ENCODE assay signal across 11 cellular contexts in genomic region chr2:108396845-108397244, GRCh38. TPM values are rescaled to one million over a fixed set of nuclear protein-coding genes. Genes with fewer than 3 reads are reported as not detected.
A peak's percentile ranks its signal among the peaks of the same experiment; 100 is the strongest.
DNase-seq lines count a peak whose midpoint lies in the region; ATAC-seq and TF ChIP-seq lines count a peak whose summit lies in the region.
"Had no signal": no experiment of that assay in that cellular context is flagged by ENCODE, and none has a peak within 500 bp of the region (broad histone marks: within the 10 kb centered on the region; RNA-seq: fewer than 3 reads in every experiment).

No MANE protein-coding gene starts in this region.

- H3K27me3 ChIP-seq in GM23338 (ENCODE audit: insufficient read depth) (no peaks in the 10 kb centered on the region), Panc1 (ENCODE audit: control insufficient read depth, insufficient read depth, low read length) (no peaks in the 10 kb centered on the region)

- H3K4me1 ChIP-seq in GM23338 (ENCODE audit: insufficient read depth), result peaks cover 10% of the 10 kb centered on the region
- H3K4me1 ChIP-seq in Panc1 (ENCODE audit: control insufficient read depth, insufficient read depth, low read length), result no peaks in the 10 kb centered on the region

- H3K4me3 ChIP-seq in GM23338, result no peak overlapping the region
- H3K4me3 ChIP-seq in Panc1 (ENCODE audit: low read depth in 2 of 2, low read length in 2 of 2), result no peak overlapping the region
- no peak overlapping the region for H3K4me3 ChIP-seq in fibroblast of mammary gland (ENCODE audit: control insufficient read depth, low read depth, low read length)

- DNase-seq in DMS 273 (lab: John Stamatoyannopoulos, UW; ENCODE audit: unreplicated experiment) (peak; percentile 43), DMS 273 treated with DMSO at 0.1 percent for 48 hours (lab: John Stamatoyannopoulos, UW) (no peak), GM23338 (ENCODE audit: low spot score) (peak; percentile 73), Panc1 (ENCODE audit: low read depth, low spot score) (no peak), fibroblast of mammary gland (ENCODE audit: low read depth) (peak; percentile 52)
- DNase-seq: 8988T; kidney glomerular epithelial cell; stimulated activated naive CD8-positive, alpha-beta T cell treated with anti-CD3 and anti-CD28 coated beads, Interleukin-15, Interleukin-2, amounts not matched to agents 100 U/mL and 50 U/mL, for 24 hours had no signal

- no peaks in the 10 kb centered on the region for H4K20me1 ChIP-seq in GM23338 (replicated peaks; ENCODE audit: insufficient read depth)

- no peak overlapping the region for H3K4me3 Mint-ChIP-seq in GM23338

- in situ Hi-C loops in Panc1 (cut with HindIII; ENCODE audit: low pct_unique_long_range_greater_than_20kb, low sequenced_read_pairs), result no loop called here

- H3K27me3 Mint-ChIP-seq in GM23338 (ENCODE audit: insufficient read depth, low read depth, poor library complexity), result no peaks in the 10 kb centered on the region

- peak; percentile 72 for ATAC-seq in GM23338
- no peak for ATAC-seq in Panc1
- ATAC-seq in HG03439 (IDR thresholded peaks at IDR 0.05; ENCODE audit: unreplicated experiment), result no peak
- ATAC-seq in HG03280 (IDR thresholded peaks at IDR 0.05; ENCODE audit: unreplicated experiment), result no peak
- ATAC-seq in HG02763 (IDR thresholded peaks at IDR 0.05; ENCODE audit: unreplicated experiment), result no peak
- ATAC-seq: stimulated activated naive CD8-positive, alpha-beta T cell treated with anti-CD3 and anti-CD28 coated beads, Interleukin-15, Interleukin-2, amounts not matched to agents 100 U/mL and 50 U/mL, for 24 hours had no signal

- POLR2A ChIA-PET in Panc1 (lab: Charles Lee), result no interaction called here

- no peak overlapping the region for H3K27ac ChIP-seq in GM23338 (ENCODE audit: low read depth)
- no peak overlapping the region for H3K27ac ChIP-seq in Panc1 (ENCODE audit: low read length)

- peaks cover 47% of the 10 kb centered on the region for H3K9me3 Mint-ChIP-seq in GM23338

- no peaks in the 10 kb centered on the region for H3F3A ChIP-seq in GM23338 (replicated peaks; ENCODE audit: low read depth)

- TF ChIP-seq CTCF in GM23338 (conservative IDR thresholded peaks at IDR 0.05; ENCODE audit: low read depth in 2 of 2) (peak; percentile 59 to 61), Panc1 (IDR thresholded peaks at IDR 0.05) (peak; percentile 51), fibroblast of mammary gland (conservative IDR thresholded peaks at IDR 0.05; ENCODE audit: control insufficient read depth, insufficient read depth, low read depth, low read length) (peak; percentile 47)

- H3K36me3 ChIP-seq in GM23338 (ENCODE audit: insufficient read depth) (no peaks in the 10 kb centered on the region), Panc1 (ENCODE audit: control insufficient read depth, insufficient read depth, low read length) (no peaks in the 10 kb centered on the region)

- intact Hi-C loops in Panc1 (cut with micrococcal nuclease; ENCODE audit: unreplicated experiment), result no loop called here

- H2AFZ ChIP-seq in GM23338, result peak overlapping the region; percentile 57; the same call in 1 of the 2 replicates

- H3K79me2 ChIP-seq in GM23338 (replicated peaks; ENCODE audit: insufficient read depth), result no peaks in the 10 kb centered on the region

- no TSS peak for BruUV-seq in Panc1 (replicated peaks; lab: Mats Ljungman, UMichigan)

- H3K9me2 ChIP-seq in GM23338 (ENCODE audit: insufficient read depth), result 0 out of 2 replicates have a peak, but pooled peaks cover 6% of the 10 kb centered on the region

- H3K4me1 Mint-ChIP-seq in GM23338, result peaks cover 9% of the 10 kb centered on the region

- peaks cover 48% of the 10 kb centered on the region for H3K36me3 Mint-ChIP-seq in GM23338 (ENCODE audit: low read depth)

- H3K9me3 ChIP-seq in Panc1 (ENCODE audit: control insufficient read depth, insufficient read depth, low read depth, low read length), result peaks cover 4% of the 10 kb centered on the region; the same call in 1 of the 2 replicates

- CTCF ChIA-PET in Panc1 (lab: Charles Lee), result interaction anchor here (0.6 kb wide), 1 partner anchor 9 kb away, joined by 3 read pairs; no protein-coding TSS in a partner anchor

- H3K27ac Mint-ChIP-seq in GM23338, result no peak overlapping the region

- no peak overlapping the region for H3K4me2 ChIP-seq in GM23338

TF ChIP-seq in GM23338, 12 proteins besides CTCF, POLR2A, EP300 and RAD21 (continues in another document):
- TF ChIP-seq, protein P1, sequence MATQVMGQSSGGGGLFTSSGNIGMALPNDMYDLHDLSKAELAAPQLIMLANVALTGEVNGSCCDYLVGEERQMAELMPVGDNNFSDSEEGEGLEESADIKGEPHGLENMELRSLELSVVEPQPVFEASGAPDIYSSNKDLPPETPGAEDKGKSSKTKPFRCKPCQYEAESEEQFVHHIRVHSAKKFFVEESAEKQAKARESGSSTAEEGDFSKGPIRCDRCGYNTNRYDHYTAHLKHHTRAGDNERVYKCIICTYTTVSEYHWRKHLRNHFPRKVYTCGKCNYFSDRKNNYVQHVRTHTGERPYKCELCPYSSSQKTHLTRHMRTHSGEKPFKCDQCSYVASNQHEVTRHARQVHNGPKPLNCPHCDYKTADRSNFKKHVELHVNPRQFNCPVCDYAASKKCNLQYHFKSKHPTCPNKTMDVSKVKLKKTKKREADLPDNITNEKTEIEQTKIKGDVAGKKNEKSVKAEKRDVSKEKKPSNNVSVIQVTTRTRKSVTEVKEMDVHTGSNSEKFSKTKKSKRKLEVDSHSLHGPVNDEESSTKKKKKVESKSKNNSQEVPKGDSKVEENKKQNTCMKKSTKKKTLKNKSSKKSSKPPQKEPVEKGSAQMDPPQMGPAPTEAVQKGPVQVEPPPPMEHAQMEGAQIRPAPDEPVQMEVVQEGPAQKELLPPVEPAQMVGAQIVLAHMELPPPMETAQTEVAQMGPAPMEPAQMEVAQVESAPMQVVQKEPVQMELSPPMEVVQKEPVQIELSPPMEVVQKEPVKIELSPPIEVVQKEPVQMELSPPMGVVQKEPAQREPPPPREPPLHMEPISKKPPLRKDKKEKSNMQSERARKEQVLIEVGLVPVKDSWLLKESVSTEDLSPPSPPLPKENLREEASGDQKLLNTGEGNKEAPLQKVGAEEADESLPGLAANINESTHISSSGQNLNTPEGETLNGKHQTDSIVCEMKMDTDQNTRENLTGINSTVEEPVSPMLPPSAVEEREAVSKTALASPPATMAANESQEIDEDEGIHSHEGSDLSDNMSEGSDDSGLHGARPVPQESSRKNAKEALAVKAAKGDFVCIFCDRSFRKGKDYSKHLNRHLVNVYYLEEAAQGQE (IDR thresholded peaks at IDR 0.05; ENCODE audit: unreplicated experiment), result no peak
- TF ChIP-seq STAT1 (IDR thresholded peaks at IDR 0.05; ENCODE audit: unreplicated experiment) (no peak), EZH2phosphoT487 (IDR thresholded peaks at IDR 0.05; ENCODE audit: unreplicated experiment) (no peak), EZH2 (IDR thresholded peaks at IDR 0.05; ENCODE audit: low read depth, unreplicated experiment) (no peak), ZNF331 (CRISPR knock-in tag; IDR thresholded peaks at IDR 0.05; ENCODE audit: low read depth) (no peak), ZNF114 (CRISPR knock-in tag; IDR thresholded peaks at IDR 0.05) (no peak), JUNB (IDR thresholded peaks at IDR 0.05; ENCODE audit: unreplicated experiment) (no peak)

RNA-seq across cellular contexts. Expression of gene SULT1C4, which starts 19.1 kb away (rescaled TPM):
- 2.1 TPM in 2 replicates for total RNA-seq in GM23338 (2014; rRNA removed; shearing (Covaris generic))
- polyA plus RNA-seq in GM23338 (2016; fragmentation: Nextera tagmentation; extraction: Ambion mirVana), result 0.56 and 0.87 TPM in 2 replicates
- total RNA-seq in Panc1 (2021; ENCODE audit: unreplicated experiment), result not detected
- not detected for polyA plus RNA-seq in Panc1 (2012; ENCODE audit: insufficient read length)

RNA-seq across cellular contexts. Expression of gene GCC2, which starts 52.2 kb away (rescaled TPM):
- 36.2 and 43.4 TPM in 2 replicates for total RNA-seq in GM23338 (2014; rRNA removed; shearing (Covaris generic))
- 122 and 172 TPM in 2 replicates for polyA plus RNA-seq in GM23338 (2016; fragmentation: Nextera tagmentation; extraction: Ambion mirVana)
- total RNA-seq in Panc1 (2021; ENCODE audit: unreplicated experiment), result 23.4 TPM
- polyA plus RNA-seq in Panc1 (2012; ENCODE audit: insufficient read length), result 9.5 TPM

Comparison
In these comparisons a context has a peak if more than half of its experiments do, and no peak if none do; other contexts are left out.
1. DNase-seq: peak in DMS 273 (single experiment), GM23338 (single experiment) and fibroblast of mammary gland (single experiment); none in DMS 273 treated with DMSO at 0.1 percent for 48 hours (single experiment) and Panc1 (single experiment).
2. Peak in every context shown above with its lines, with median percentiles within 50 percentile points of each other: CTCF ChIP-seq.